In the genomic region with DNA sequence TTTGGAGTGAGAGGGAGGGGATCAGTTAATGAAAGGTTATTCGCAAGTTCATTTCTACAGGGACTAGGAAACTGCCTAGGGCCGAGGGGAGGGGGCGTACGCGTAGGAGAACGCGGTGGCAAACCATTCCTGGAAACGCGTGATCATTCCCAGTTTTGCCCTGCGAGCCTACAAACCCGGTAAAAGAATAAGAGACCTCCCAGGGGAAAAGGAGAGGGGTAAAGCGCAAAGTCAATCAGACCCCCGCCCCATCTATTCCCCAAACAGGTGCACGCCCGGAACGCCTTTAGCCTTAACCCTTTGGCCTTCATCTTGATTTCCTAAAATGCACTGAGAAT, we compare ENCODE assay signal across 20 cellular contexts. TPM values are rescaled to one million over a fixed set of nuclear protein-coding genes. Genes with fewer than 3 reads are reported as not detected.
DNase-seq lines count a peak whose midpoint lies in the region; ATAC-seq lines count a peak whose summit lies in the region.
"Had no signal": no experiment of that assay in that cellular context is flagged by ENCODE, and none has a peak within 500 bp of the region (broad histone marks: within the 10 kb centered on the region; RNA-seq: fewer than 3 reads in every experiment).

No MANE protein-coding gene starts in this region.

- no peaks in the 10 kb centered on the region for H3K36me3 ChIP-seq in BLaER1
- H3K36me3 ChIP-seq in H7 (replicated peaks; ENCODE audit: control insufficient read depth, insufficient read depth, low read length) = no peaks in the 10 kb centered on the region
- no peaks in the 10 kb centered on the region for H3K36me3 ChIP-seq in mesendoderm (ENCODE audit: control insufficient read depth, insufficient read depth, low read length)
- H3K36me3 ChIP-seq: right atrium auricular region, uterus had no signal

- H4K5ac ChIP-seq in mesendoderm (ENCODE audit: low read length) = no peak overlapping the region

- H3K9me3 Mint-ChIP-seq in activated naive CD8-positive, alpha-beta T cell treated with anti-CD3 and anti-CD28 coated beads, Interleukin-2, amount 10 ng/mL, durations not matched to agents 7 days and 5 days = peaks cover 3% of the 10 kb centered on the region
- H3K9me3 Mint-ChIP-seq: activated B cell treated with CpG ODN at 0.5 μM for 24 hours had no signal

- H3K27me3 ChIP-seq in BLaER1 = peaks cover 80% of the 10 kb centered on the region
- H3K27me3 ChIP-seq in H7 (ENCODE audit: control insufficient read depth, insufficient read depth, low read length) = peaks cover 89% of the 10 kb centered on the region
- H3K27me3 ChIP-seq in mesendoderm (ENCODE audit: insufficient read depth, low read length, poor library complexity) = peaks cover 70% of the 10 kb centered on the region

- no peak overlapping the region for H3K23ac ChIP-seq in mesendoderm (ENCODE audit: low read length)

- no peaks in the 10 kb centered on the region for H3K79me1 ChIP-seq in mesendoderm (ENCODE audit: low read length)

- no peak overlapping the region for H3K18ac ChIP-seq in mesendoderm (ENCODE audit: low read length)

- peak overlapping the region; percentile 36; the same call in 1 of the 2 replicates for H3K4me3 ChIP-seq in BLaER1
- peak overlapping the region; percentile 49; the same call in 1 of the 2 replicates for H3K4me3 ChIP-seq in H7 (ENCODE audit: insufficient read depth, low read depth, low read length)
- no peak overlapping the region for H3K4me3 ChIP-seq in mesendoderm (ENCODE audit: low read length)
- H3K4me3 ChIP-seq: uterus had no signal

- H3K4me3 Mint-ChIP-seq in activated naive CD8-positive, alpha-beta T cell treated with anti-CD3 and anti-CD28 coated beads, Interleukin-2, amount 10 ng/mL, durations not matched to agents 7 days and 5 days = peak overlapping the region; percentile 54

- H3K27me3 Mint-ChIP-seq in activated naive CD8-positive, alpha-beta T cell treated with anti-CD3 and anti-CD28 coated beads, Interleukin-2, amount 10 ng/mL, durations not matched to agents 7 days and 5 days = peaks cover 89% of the 10 kb centered on the region

- no peak overlapping the region for H4K8ac ChIP-seq in mesendoderm (ENCODE audit: low read depth, low read length)

- peaks cover 3% of the 10 kb centered on the region for H3K36me3 Mint-ChIP-seq in activated naive CD8-positive, alpha-beta T cell treated with anti-CD3 and anti-CD28 coated beads, Interleukin-2, amount 10 ng/mL, durations not matched to agents 7 days and 5 days

- no peaks in the 10 kb centered on the region for H3K79me2 ChIP-seq in mesendoderm (ENCODE audit: control insufficient read depth, insufficient read depth, low read length)

- no peak overlapping the region for H2BK5ac ChIP-seq in mesendoderm (ENCODE audit: low read length)

- H3K27ac ChIP-seq in BLaER1 (no peak overlapping the region), mesendoderm (ENCODE audit: low read depth, low read length) (no peak overlapping the region)
- H3K27ac ChIP-seq: HL-60, right atrium auricular region, uterus had no signal

- peaks cover 22% of the 10 kb centered on the region for H3K4me1 Mint-ChIP-seq in activated naive CD8-positive, alpha-beta T cell treated with anti-CD3 and anti-CD28 coated beads, Interleukin-2, amount 10 ng/mL, durations not matched to agents 7 days and 5 days

- no peak overlapping the region for H2BK15ac ChIP-seq in mesendoderm (replicated peaks; ENCODE audit: low read depth)

- no peaks in the 10 kb centered on the region for H3K4me1 ChIP-seq in BLaER1
- H3K4me1 ChIP-seq in mesendoderm (ENCODE audit: control insufficient read depth, low read depth, low read length) = no peaks in the 10 kb centered on the region
- H3K4me1 ChIP-seq: uterus had no signal

- no peak for ATAC-seq in activated naive CD8-positive, alpha-beta T cell treated with anti-CD3 and anti-CD28 coated beads, Interleukin-2, amount 10 ng/mL, durations not matched to agents 7 days and 5 days (ENCODE audit: low read depth)
- ATAC-seq in GM21576 (IDR thresholded peaks at IDR 0.05; ENCODE audit: unreplicated experiment) (no peak), HG03442 (IDR thresholded peaks at IDR 0.05; ENCODE audit: unreplicated experiment) (no peak)

- H3K56ac ChIP-seq in mesendoderm (ENCODE audit: low read length) = no peak overlapping the region

- H2BK120ac ChIP-seq in mesendoderm (ENCODE audit: low read depth, low read length) = no peak overlapping the region

- peaks cover 9% of the 10 kb centered on the region; the same call in 1 of the 2 replicates for H4K20me1 ChIP-seq in BLaER1

- H3K9ac ChIP-seq in BLaER1 = no peak overlapping the region
- no peak overlapping the region for H3K9ac ChIP-seq in mesendoderm (ENCODE audit: low read length)

- POLR2A ChIA-PET in activated naive CD8-positive, alpha-beta T cell treated with anti-CD3 and anti-CD28 coated beads, Interleukin-2, amount 10 ng/mL, durations not matched to agents 7 days and 5 days (lab: Charles Lee) = no interaction called here

- H3K27ac Mint-ChIP-seq in activated naive CD8-positive, alpha-beta T cell treated with anti-CD3 and anti-CD28 coated beads, Interleukin-2, amount 10 ng/mL, durations not matched to agents 7 days and 5 days = no peak overlapping the region
- H3K27ac Mint-ChIP-seq: activated B cell treated with CpG ODN at 0.5 μM for 24 hours had no signal

- peak; percentile 47 for DNase-seq in H7
- no peak for DNase-seq in activated naive CD8-positive, alpha-beta T cell treated with anti-CD3 and anti-CD28 coated beads, Interleukin-2, amount 10 ng/mL, durations not matched to agents 7 days and 5 days
- DNase-seq in mesendoderm = no peak
- DNase-seq in SHP77 treated with DMSO at 0.1 percent for 48 hours (lab: John Stamatoyannopoulos, UW) = no peak
- DNase-seq: activated B cell treated with CpG ODN at 0.5 μM for 24 hours; activated naive CD4-positive, alpha-beta T cell treated with Interleukin-2 at 50 U/mL for 16 hours; GOT3; KBM-7; NCI-H1930; NCI-H510A; occipital lobe; T-helper 2 cell; uterus had no signal

- H3K9me3 ChIP-seq in BLaER1 = peaks cover 56% of the 10 kb centered on the region
- H3K9me3 ChIP-seq: right atrium auricular region, uterus had no signal

- H3K4me2 ChIP-seq in BLaER1 (no peak overlapping the region), mesendoderm (ENCODE audit: low read length) (peak overlapping the region; percentile 41)

- no peak overlapping the region for H3K4ac ChIP-seq in mesendoderm (ENCODE audit: low read depth, low read length)

- H2AK5ac ChIP-seq in mesendoderm (ENCODE audit: low read length) = no peak overlapping the region

- WGBS in mesendoderm (ENCODE audit: extremely low coverage, insufficient coverage, low lambda C conversion rate) = no CpG with 5 or more reads among the region's 16 CpGs

RNA-seq across cellular contexts. Expression of a gene that starts 5.3 kb away (rescaled TPM):
- total RNA-seq in H7 (2014; rRNA removed; shearing (Covaris generic)) = not detected in 2 replicates
- not detected for total RNA-seq in activated naive CD8-positive, alpha-beta T cell treated with anti-CD3 and anti-CD28 coated beads, Interleukin-2, amount 10 ng/mL, durations not matched to agents 7 days and 5 days
- not detected for polyA plus RNA-seq in mesendoderm (2013, experiment 1 of 2)
- polyA plus RNA-seq in mesendoderm (2013, experiment 2 of 2) = not detected
- total RNA-seq: activated B cell treated with CpG ODN at 0.5 μM for 24 hours, Daoy, mucosa of gallbladder, occipital lobe, right atrium auricular region, uterus had no signal
